9 cellular contexts compared by ENCODE assay signal in the genomic region with DNA sequence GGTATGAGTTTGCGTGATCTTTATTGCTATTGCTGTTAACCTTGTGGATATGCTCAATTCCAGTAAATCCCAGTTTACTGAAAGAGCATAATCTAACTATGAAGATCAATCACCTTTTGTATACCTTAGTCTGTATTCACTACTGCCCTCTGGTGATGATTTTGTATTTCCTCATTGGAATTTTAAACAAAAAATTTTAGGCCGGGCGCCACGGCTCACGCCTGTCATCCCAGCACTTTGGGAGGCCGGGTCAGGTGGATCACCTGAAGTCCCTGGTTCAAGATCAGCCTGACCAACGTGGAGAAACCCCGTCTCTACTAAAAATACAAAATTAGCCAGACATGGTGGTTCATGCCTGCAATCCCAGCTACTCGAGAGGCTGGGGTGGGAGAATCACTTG. TPM values are rescaled to one million over a fixed set of nuclear protein-coding genes. Genes with fewer than 3 reads are reported as not detected.
DNase-seq lines count a peak whose midpoint lies in the region; ATAC-seq and TF ChIP-seq lines count a peak whose summit lies in the region.
"Had no signal": no experiment of that assay in that cellular context is flagged by ENCODE, and none has a peak within 500 bp of the region (broad histone marks: within the 10 kb centered on the region; RNA-seq: fewer than 3 reads in every experiment).

No MANE protein-coding gene starts in this region.

- no peaks in the 10 kb centered on the region for H3K9me3 Mint-ChIP-seq in CD8-positive, alpha-beta memory T cell
- H3K9me3 Mint-ChIP-seq in activated naive CD4-positive, alpha-beta T cell treated with anti-CD3 and anti-CD28 coated beads, Interleukin-2, amount 50 U/mL, for 72 hours = no peaks in the 10 kb centered on the region

- no peak overlapping the region for H3K27ac Mint-ChIP-seq in CD8-positive, alpha-beta memory T cell
- H3K27ac Mint-ChIP-seq in activated naive CD4-positive, alpha-beta T cell treated with anti-CD3 and anti-CD28 coated beads, Interleukin-2, amount 50 U/mL, for 72 hours = peak overlapping the region in 1 of 2 donors; percentile 9

- peak; percentile 42 for DNase-seq in ACHN
- DNase-seq in GM06990 (ENCODE audit: extremely low read depth, insufficient read length) = no peak
- no peak for DNase-seq in RWPE2 (ENCODE audit: low spot score)
- no peak for DNase-seq in hepatocyte (ENCODE audit: low spot score)
- no peak for DNase-seq in CD8-positive, alpha-beta memory T cell
- DNase-seq in NCI-H1092 (lab: John Stamatoyannopoulos, UW) = no peak
- DNase-seq in iPS-NIHi7 (ENCODE audit: extremely low spot score) = no peak
- DNase-seq in activated naive CD4-positive, alpha-beta T cell treated with anti-CD3 and anti-CD28 coated beads, Interleukin-2, amount 50 U/mL, for 72 hours (ENCODE audit: low spot score in 2 of 2) = no peak
- DNase-seq: mesenchymal stem cell had no signal

- H3K4me3 ChIP-seq in GM06990 (replicated peaks; ENCODE audit: low read depth, low read length) = no peak overlapping the region
- H3K4me3 ChIP-seq in RWPE2 (ENCODE audit: severe bottlenecking) = no peak overlapping the region
- H3K4me3 ChIP-seq in hepatocyte = no peak overlapping the region
- H3K4me3 ChIP-seq in CD8-positive, alpha-beta memory T cell (ENCODE audit: low read length) = no peak overlapping the region

- peaks cover 43% of the 10 kb centered on the region for H3K79me2 ChIP-seq in hepatocyte

- no peak for ATAC-seq in RWPE2 (ENCODE audit: low read depth)
- no peak for ATAC-seq in activated naive CD4-positive, alpha-beta T cell treated with anti-CD3 and anti-CD28 coated beads, Interleukin-2, amount 50 U/mL, for 72 hours

- H3K4me1 ChIP-seq in RWPE2 (ENCODE audit: insufficient read depth, poor library complexity, severe bottlenecking) (no peaks in the 10 kb centered on the region), hepatocyte (ENCODE audit: insufficient read depth) (no peaks in the 10 kb centered on the region)
- H3K4me1 ChIP-seq in CD8-positive, alpha-beta memory T cell (ENCODE audit: insufficient read depth, low read length) = no peaks in the 10 kb centered on the region

- H3K27me3 ChIP-seq in GM06990 (replicated peaks; ENCODE audit: control insufficient read depth, insufficient read depth, low read length) (no peaks in the 10 kb centered on the region), RWPE2 (ENCODE audit: insufficient read depth, poor library complexity, severe bottlenecking) (no peaks in the 10 kb centered on the region), hepatocyte (no peaks in the 10 kb centered on the region)
- no peaks in the 10 kb centered on the region for H3K27me3 ChIP-seq in CD8-positive, alpha-beta memory T cell (ENCODE audit: insufficient read depth, low read length, poor library complexity, severe bottlenecking)

- no peaks in the 10 kb centered on the region for H3K9me2 ChIP-seq in hepatocyte (replicated peaks; ENCODE audit: insufficient read depth)

- H3K27me3 Mint-ChIP-seq in CD8-positive, alpha-beta memory T cell = no peaks in the 10 kb centered on the region

- in situ Hi-C loops in ACHN (cut with HindIII; ENCODE audit: low pct_ligation_motif_present, low pct_unique_long_range_greater_than_20kb, low sequenced_read_pairs) = no loop called here

- POLR2A ChIA-PET in CD8-positive, alpha-beta memory T cell (lab: Charles Lee) = no interaction called here

- H3K27ac ChIP-seq in RWPE2 (ENCODE audit: poor library complexity, severe bottlenecking) = no peak overlapping the region
- H3K27ac ChIP-seq in hepatocyte = no peak overlapping the region
- H3K27ac ChIP-seq in CD8-positive, alpha-beta memory T cell (ENCODE audit: low read depth, low read length) = no peak overlapping the region

- no peaks in the 10 kb centered on the region for H3K9me3 ChIP-seq in RWPE2 (ENCODE audit: severe bottlenecking)
- H3K9me3 ChIP-seq in hepatocyte (ENCODE audit: low read depth) = no peaks in the 10 kb centered on the region
- H3K9me3 ChIP-seq in CD8-positive, alpha-beta memory T cell (ENCODE audit: low read length) = no peaks in the 10 kb centered on the region

- WGBS in hepatocyte (ENCODE audit: low lambda C conversion rate, missing lambda C conversion rate) = 88% methylated on average over 9 of the region's 9 CpGs

- peak; percentile 4 for TF ChIP-seq CTCF in GM06990 (IDR thresholded peaks at IDR 0.05; ENCODE audit: insufficient read depth, low read length, poor library complexity, severe bottlenecking)
- TF ChIP-seq CTCF in RWPE2 (IDR thresholded peaks at IDR 0.05; ENCODE audit: poor library complexity, severe bottlenecking) = peak; percentile 35
- peak; percentile 29 for TF ChIP-seq CTCF in hepatocyte (IDR thresholded peaks at IDR 0.05; ENCODE audit: poor library complexity)

- H3K36me3 Mint-ChIP-seq in CD8-positive, alpha-beta memory T cell = peaks cover 0 to 8% (median 0%) of the 10 kb centered on the region in 3 donors
- peaks cover 0 to 4% of the 10 kb centered on the region in 2 donors for H3K36me3 Mint-ChIP-seq in activated naive CD4-positive, alpha-beta T cell treated with anti-CD3 and anti-CD28 coated beads, Interleukin-2, amount 50 U/mL, for 72 hours

- H4K20me1 ChIP-seq in hepatocyte (ENCODE audit: insufficient read depth, poor library complexity, severe bottlenecking) = no peaks in the 10 kb centered on the region

- no peak overlapping the region for H2AFZ ChIP-seq in hepatocyte

- peaks cover 18 to 37% (median 34%) of the 10 kb centered on the region in 3 donors for H3K4me1 Mint-ChIP-seq in CD8-positive, alpha-beta memory T cell

- H3K36me3 ChIP-seq in GM06990 (ENCODE audit: control insufficient read depth, insufficient read depth, low read length) = no peaks in the 10 kb centered on the region; the same call in 1 of the 2 replicates
- H3K36me3 ChIP-seq in RWPE2 (ENCODE audit: low read depth) = no peaks in the 10 kb centered on the region
- no peaks in the 10 kb centered on the region for H3K36me3 ChIP-seq in hepatocyte (replicated peaks; ENCODE audit: insufficient read depth, low read depth)
- no peaks in the 10 kb centered on the region for H3K36me3 ChIP-seq in CD8-positive, alpha-beta memory T cell (ENCODE audit: insufficient read depth, low read length)

- no peak overlapping the region for H3K4me3 Mint-ChIP-seq in CD8-positive, alpha-beta memory T cell

- H3K4me2 ChIP-seq in hepatocyte = no peak overlapping the region

- CTCF ChIA-PET in CD8-positive, alpha-beta memory T cell (lab: Charles Lee) = no interaction called here

RNA-seq across cellular contexts. Expression of a gene that starts 5.1 kb away (rescaled TPM):
- 30.5 and 31.3 TPM in 2 replicates for total RNA-seq in hepatocyte
- polyA plus RNA-seq in hepatocyte = 66.7 and 71.1 TPM in 2 replicates
- 10 to 100 TPM; 36.4 to 41.2 TPM for total RNA-seq in CD8-positive, alpha-beta memory T cell
- polyA plus RNA-seq in CD8-positive, alpha-beta memory T cell = 54.6 TPM
- 10 to 100 TPM; 20.4 to 37.0 TPM for total RNA-seq in activated naive CD4-positive, alpha-beta T cell treated with anti-CD3 and anti-CD28 coated beads, Interleukin-2, amount 50 U/mL, for 72 hours

RNA-seq across cellular contexts. Expression of a gene that starts 22.1 kb away (rescaled TPM):
- 107 and 115 TPM in 2 replicates for total RNA-seq in hepatocyte
- 84.3 and 84.6 TPM in 2 replicates for polyA plus RNA-seq in hepatocyte
- 100 to 1,000 TPM; 331 to 361 TPM for total RNA-seq in CD8-positive, alpha-beta memory T cell
- 134 TPM for polyA plus RNA-seq in CD8-positive, alpha-beta memory T cell
- 100 to 1,000 TPM; 314 to 331 TPM for total RNA-seq in activated naive CD4-positive, alpha-beta T cell treated with anti-CD3 and anti-CD28 coated beads, Interleukin-2, amount 50 U/mL, for 72 hours

RNA-seq across cellular contexts. Expression of a gene that starts 56.7 kb away (rescaled TPM):
- 3.7 and 6.5 TPM in 2 replicates for total RNA-seq in hepatocyte
- polyA plus RNA-seq in hepatocyte = 2.1 and 4.5 TPM in 2 replicates
- total RNA-seq in CD8-positive, alpha-beta memory T cell = 1 to 10 TPM; 5.6 to 5.8 TPM
- polyA plus RNA-seq in CD8-positive, alpha-beta memory T cell = 1.7 TPM
- total RNA-seq in activated naive CD4-positive, alpha-beta T cell treated with anti-CD3 and anti-CD28 coated beads, Interleukin-2, amount 50 U/mL, for 72 hours = 10 to 100 TPM; 10.3 to 11.0 TPM
